Comparison of ENCODE assay signal across 38 cellular contexts in the genomic region with DNA sequence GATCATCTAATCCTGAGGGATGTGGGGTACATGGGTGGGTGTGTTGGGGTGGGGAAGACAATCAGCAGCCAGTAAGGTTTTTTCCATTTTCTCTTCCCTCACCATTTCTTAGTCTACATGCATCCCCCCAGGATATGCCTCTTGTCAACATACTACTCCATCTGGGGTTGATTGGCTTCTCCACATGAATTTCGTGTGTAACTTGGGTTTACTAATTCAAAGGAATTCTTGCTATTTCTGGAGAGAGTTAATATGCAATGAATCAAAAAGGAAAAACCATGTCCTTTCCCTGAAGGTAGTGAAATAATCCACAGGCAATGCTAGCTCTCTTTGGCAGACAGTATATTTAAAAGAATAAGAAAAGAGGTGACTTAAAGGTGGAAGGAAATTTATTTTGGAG.
"Had no signal": no experiment of that assay in that cellular context is flagged by ENCODE, and none has a peak within 500 bp of the region (broad histone marks: within the 10 kb centered on the region; RNA-seq: fewer than 3 reads in every experiment).

No MANE protein-coding gene starts in this region.

- H2AFZ ChIP-seq: PC-9 had no signal

- H3K36me3 Mint-ChIP-seq: activated CD8-positive, alpha-beta memory T cell treated with anti-CD3 and anti-CD28 coated beads, Interleukin-2, amount 10 ng/mL, durations not matched to agents 7 days and 5 days; activated naive CD4-positive, alpha-beta T cell treated with anti-CD3 and anti-CD28 coated beads, Interleukin-2, amount 50 U/mL, for 24 hours; activated naive CD8-positive, alpha-beta T cell treated with anti-CD3 and anti-CD28 coated beads, Interleukin-2, amount 10 ng/mL, durations not matched to agents 7 days and 5 days had no signal

- DNase-seq: activated CD4-positive, alpha-beta memory T cell treated with anti-CD3 and anti-CD28 coated beads, Interleukin-2, amount 10 ng/mL, durations not matched to agents 7 days and 5 days; activated CD4-positive, alpha-beta T cell treated with anti-CD3 and anti-CD28 coated beads for 1 hour; activated CD4-positive, alpha-beta T cell treated with anti-CD3 and anti-CD28 coated beads for 48 hours; activated CD4-positive, CD25-positive, alpha-beta regulatory T cell; activated CD8-positive, alpha-beta memory T cell treated with anti-CD3 and anti-CD28 coated beads for 24 hours; activated CD8-positive, alpha-beta memory T cell treated with anti-CD3 and anti-CD28 coated beads, Interleukin-2, amount 10 ng/mL, durations not matched to agents 7 days and 5 days; activated gamma-delta T cell; activated naive CD4-positive, alpha-beta T cell treated with Interleukin-2 at 50 U/mL for 16 hours; activated naive CD8-positive, alpha-beta T cell treated with anti-CD3 and anti-CD28 coated beads, Interleukin-2, amount 10 ng/mL, durations not matched to agents 7 days and 5 days; activated T-cell treated with anti-CD3 and anti-CD28 coated beads, Interleukin-2, amount 50 U/mL, for 1 hour; adrenal gland; brain microvascular endothelial cell; central memory CD4-positive, alpha-beta T cell; Kasumi-1; MM.1S; MV-4-11; NCI-H1092; NCI-H1436 treated with DMSO at 0.1 percent for 48 hours; NCI-H187; NCI-H2029 treated with DMSO at 0.1 percent for 48 hours; NCI-H2107; NCI-H2171; NCI-H510A; NCI-H526; NCI-H748 treated with DMSO at 0.1 percent for 48 hours; NK-92 treated with Interleukin-12 subunit alpha and Interleukin-12 subunit beta, amount 100 ng/mL, for 24 hours; PC-9; SIG-M5; SW 1271; T-helper 1 cell; T-helper 2 cell; T-helper 9 cell had no signal

- ATAC-seq: activated CD8-positive, alpha-beta memory T cell treated with anti-CD3 and anti-CD28 coated beads, Interleukin-2, amount 10 ng/mL, durations not matched to agents 7 days and 5 days; Right ventricle myocardium inferior had no signal

- H3K36me3 ChIP-seq: adrenal gland, brain microvascular endothelial cell, WERI-Rb-1 had no signal

- H3K4me1 ChIP-seq: adrenal gland had no signal

- H3K27ac ChIP-seq: adrenal gland, brain microvascular endothelial cell, PC-9, RWPE1, WERI-Rb-1 had no signal

- FAIRE-seq: RCC 7860 had no signal

- H3K9me3 ChIP-seq: adrenal gland had no signal

- H3K27ac Mint-ChIP-seq: activated CD4-positive, alpha-beta memory T cell treated with anti-CD3 and anti-CD28 coated beads, Interleukin-2, amount 10 ng/mL, durations not matched to agents 7 days and 5 days; activated CD8-positive, alpha-beta memory T cell treated with anti-CD3 and anti-CD28 coated beads, Interleukin-2, amount 10 ng/mL, durations not matched to agents 7 days and 5 days; activated naive CD4-positive, alpha-beta T cell treated with anti-CD3 and anti-CD28 coated beads, Interleukin-2, amount 50 U/mL, for 24 hours; activated naive CD8-positive, alpha-beta T cell treated with anti-CD3 and anti-CD28 coated beads, Interleukin-2, amount 10 ng/mL, durations not matched to agents 7 days and 5 days; activated T-helper 2 cell treated with anti-CD3 and anti-CD28 coated beads, Interferon-gamma antibody, Interleukin-2, Interleukin-4, amounts not matched to agents 10 μg/mL and 5 μg/mL and 100 μg/mL, durations not matched to agents 14 hours and 24 hours and 36 hours had no signal

- H3K4me3 Mint-ChIP-seq: activated CD4-positive, alpha-beta memory T cell treated with anti-CD3 and anti-CD28 coated beads, Interleukin-2, amount 10 ng/mL, durations not matched to agents 7 days and 5 days; activated CD8-positive, alpha-beta memory T cell treated with anti-CD3 and anti-CD28 coated beads, Interleukin-2, amount 10 ng/mL, durations not matched to agents 7 days and 5 days; activated naive CD4-positive, alpha-beta T cell treated with anti-CD3 and anti-CD28 coated beads, Interleukin-2, amount 50 U/mL, for 24 hours; activated naive CD8-positive, alpha-beta T cell treated with anti-CD3 and anti-CD28 coated beads, Interleukin-2, amount 10 ng/mL, durations not matched to agents 7 days and 5 days had no signal

- H3K27me3 Mint-ChIP-seq: activated CD4-positive, alpha-beta memory T cell treated with anti-CD3 and anti-CD28 coated beads, Interleukin-2, amount 10 ng/mL, durations not matched to agents 7 days and 5 days had no signal

- H3K4me3 ChIP-seq: adrenal gland, PC-9 had no signal

- H3K4me1 Mint-ChIP-seq: activated CD4-positive, alpha-beta memory T cell treated with anti-CD3 and anti-CD28 coated beads, Interleukin-2, amount 10 ng/mL, durations not matched to agents 7 days and 5 days; activated CD8-positive, alpha-beta memory T cell treated with anti-CD3 and anti-CD28 coated beads, Interleukin-2, amount 10 ng/mL, durations not matched to agents 7 days and 5 days; activated naive CD4-positive, alpha-beta T cell treated with anti-CD3 and anti-CD28 coated beads, Interleukin-2, amount 50 U/mL, for 24 hours; activated naive CD8-positive, alpha-beta T cell treated with anti-CD3 and anti-CD28 coated beads, Interleukin-2, amount 10 ng/mL, durations not matched to agents 7 days and 5 days had no signal

- H3K27me3 ChIP-seq: adrenal gland, brain microvascular endothelial cell had no signal

- H3K4me2 ChIP-seq: PC-9 had no signal

- H3K9me3 Mint-ChIP-seq: activated CD4-positive, alpha-beta memory T cell treated with anti-CD3 and anti-CD28 coated beads, Interleukin-2, amount 10 ng/mL, durations not matched to agents 7 days and 5 days; activated T-helper 2 cell treated with anti-CD3 and anti-CD28 coated beads, Interferon-gamma antibody, Interleukin-2, Interleukin-4, amounts not matched to agents 10 μg/mL and 5 μg/mL and 100 μg/mL, durations not matched to agents 14 hours and 24 hours and 36 hours had no signal
